8 cellular contexts compared by ENCODE assay signal in the genomic region with DNA sequence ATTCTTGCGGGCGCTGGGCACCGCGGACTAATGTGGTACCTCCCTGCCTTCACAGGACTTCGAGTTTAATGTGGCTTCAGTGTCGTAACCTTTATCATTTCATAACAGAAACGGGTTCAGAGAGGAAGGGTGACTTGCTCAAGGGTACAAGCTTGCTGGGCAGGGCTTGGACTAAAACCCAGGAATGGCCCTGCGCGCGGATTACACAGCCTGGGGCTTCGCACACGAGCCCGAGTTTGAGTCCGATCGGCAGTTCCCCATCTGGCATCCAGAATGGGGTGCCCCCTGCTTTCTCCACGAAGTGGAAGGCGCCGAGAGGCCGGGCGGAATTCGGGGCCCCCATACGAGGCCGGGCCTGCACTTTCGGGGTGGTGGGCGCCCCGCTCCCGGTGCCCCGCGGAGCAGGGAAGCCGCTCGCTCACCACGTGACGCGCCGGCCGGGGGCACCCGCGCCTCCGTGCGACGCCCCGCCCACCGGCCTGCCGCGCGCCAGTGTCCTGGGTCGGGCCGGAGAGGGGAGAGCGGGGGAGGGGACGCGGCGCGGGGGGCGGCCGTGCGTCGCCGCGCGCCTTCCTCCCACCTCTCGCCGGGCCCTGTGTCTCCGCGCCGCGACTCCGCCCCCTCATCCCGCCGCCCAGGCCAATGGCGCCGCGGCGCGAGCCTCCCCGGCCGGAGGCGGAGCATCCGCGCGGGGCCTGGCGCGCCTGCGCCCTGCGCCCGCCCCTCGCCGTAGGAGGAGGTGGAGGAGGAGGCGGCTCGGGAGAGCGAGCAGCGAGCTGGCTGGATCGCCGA. TPM values are rescaled to one million over a fixed set of nuclear protein-coding genes. Genes with fewer than 3 reads are reported as not detected.
A peak's percentile ranks its signal among the peaks of the same experiment; 100 is the strongest.
DNase-seq lines count a peak whose midpoint lies in the region; ATAC-seq, FAIRE-seq and TF ChIP-seq lines count a peak whose summit lies in the region.

A gene with protein sequence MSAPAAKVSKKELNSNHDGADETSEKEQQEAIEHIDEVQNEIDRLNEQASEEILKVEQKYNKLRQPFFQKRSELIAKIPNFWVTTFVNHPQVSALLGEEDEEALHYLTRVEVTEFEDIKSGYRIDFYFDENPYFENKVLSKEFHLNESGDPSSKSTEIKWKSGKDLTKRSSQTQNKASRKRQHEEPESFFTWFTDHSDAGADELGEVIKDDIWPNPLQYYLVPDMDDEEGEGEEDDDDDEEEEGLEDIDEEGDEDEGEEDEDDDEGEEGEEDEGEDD (plus strand): TSS at position 722 of the 792 bp plus-strand sequence. CDS start 361 bp downstream, outside the sequence.

- peak within 1 kb of the TSS; percentile 69 to 93 for H3K9ac ChIP-seq in kidney (ENCODE audit: low read length in 2 of 2)

- TF ChIP-seq CTCF in kidney (IDR thresholded peaks at IDR 0.05; ENCODE audit: borderline replicate concordance, extremely low read depth, insufficient read depth), result no peak

- H3K4me3 ChIP-seq in kidney (ENCODE audit: low read length in 2 of 2), result peak within 1 kb of the TSS; percentile 79 to 84

- peak; percentile 71 for ATAC-seq in GM19025 (IDR thresholded peaks at IDR 0.05; ENCODE audit: low read depth, unreplicated experiment)
- peak; percentile 69 for ATAC-seq in HG03354 (IDR thresholded peaks at IDR 0.05; ENCODE audit: poor library complexity, severe bottlenecking, unreplicated experiment)

- intact Hi-C loops in kidney (cut with DNase I), result no loop called here

- H3K36me3 ChIP-seq in kidney (ENCODE audit: control insufficient read depth in 1 of 2, insufficient read depth in 2 of 2, low read length in 2 of 2), result peaks cover 14 to 22% of the 10 kb centered on the region in 2 donors

- peaks cover 23 to 30% of the 10 kb centered on the region in 2 donors for H3K4me1 ChIP-seq in kidney (ENCODE audit: control insufficient read depth in 1 of 2, insufficient read depth in 1 of 2, low read depth in 1 of 2, low read length in 2 of 2)

- peak; percentile 99 for DNase-seq in AG08395 (ENCODE audit: low spot score)
- peak; percentile 73 for DNase-seq in NCI-H446 treated with DMSO at 0.1 percent for 48 hours (lab: John Stamatoyannopoulos, UW)
- DNase-seq in activated CD4-positive, alpha-beta T cell treated with anti-CD3 and anti-CD28 coated beads for 1 hour, result peak; percentile 87
- DNase-seq in cerebellar nuclear complex (lab: John Stamatoyannopoulos, UW), result peak; percentile 25 to 58
- DNase-seq in kidney, result peak; percentile 99
- DNase-seq in stimulated activated CD4-positive, alpha-beta T cell treated with anti-CD3 and anti-CD28 coated beads, Interleukin-15, amount 100 ng/mL, for 24 hours, result peak; percentile 97

- H3K27ac ChIP-seq in kidney (ENCODE audit: low read depth in 2 of 2, low read length in 2 of 2), result peak within 1 kb of the TSS; percentile 88 to 91

- H3K9me3 ChIP-seq in kidney (ENCODE audit: control insufficient read depth in 1 of 2, low read length in 2 of 2), result no peaks in the 10 kb centered on the region

- FAIRE-seq in kidney (lab: Jason Lieb, UNC), result no peak

RNA-seq across cellular contexts. Expression of the gene that starts here (rescaled TPM):
- 247 TPM for total RNA-seq in kidney
- 127 TPM for polyA plus RNA-seq in kidney (ENCODE audit: insufficient read depth, low read depth, low replicate concordance)

Comparison
In these comparisons a context has a peak if more than half of its experiments do, and no peak if none do; other contexts are left out.
1. Peak in every context shown above with its lines: DNase-seq, ATAC-seq, H3K4me3 ChIP-seq and H3K27ac ChIP-seq.
2. DNase-seq: peak in every context shown above with its lines; median percentile 99 in AG08395; 99 in kidney; 97 in stimulated activated CD4-positive, alpha-beta T cell treated with anti-CD3 and anti-CD28 coated beads, Interleukin-15, amount 100 ng/mL, for 24 hours; 87 in activated CD4-positive, alpha-beta T cell treated with anti-CD3 and anti-CD28 coated beads for 1 hour; 73 in NCI-H446 treated with DMSO at 0.1 percent for 48 hours; 42 in cerebellar nuclear complex.